In genomic region chr12:131245564-131246355, GRCh38 we compare ENCODE assay signal across 3 cellular contexts.
TF ChIP-seq lines count a peak whose summit lies in the region.

No MANE protein-coding gene starts in this region.

TF ChIP-seq in A549, 52 proteins besides CTCF, POLR2A, EP300 and RAD21 (continued from another document):
- TF ChIP-seq, protein P1, sequence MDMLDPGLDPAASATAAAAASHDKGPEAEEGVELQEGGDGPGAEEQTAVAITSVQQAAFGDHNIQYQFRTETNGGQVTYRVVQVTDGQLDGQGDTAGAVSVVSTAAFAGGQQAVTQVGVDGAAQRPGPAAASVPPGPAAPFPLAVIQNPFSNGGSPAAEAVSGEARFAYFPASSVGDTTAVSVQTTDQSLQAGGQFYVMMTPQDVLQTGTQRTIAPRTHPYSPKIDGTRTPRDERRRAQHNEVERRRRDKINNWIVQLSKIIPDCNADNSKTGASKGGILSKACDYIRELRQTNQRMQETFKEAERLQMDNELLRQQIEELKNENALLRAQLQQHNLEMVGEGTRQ (IDR thresholded peaks at IDR 0.05): peak; percentile 43; the same call in 1 of the 2 replicates

TF ChIP-seq in GM12878, 131 proteins besides CTCF, POLR2A, EP300 and RAD21 (continued from another document):
- TF ChIP-seq, protein P2, sequence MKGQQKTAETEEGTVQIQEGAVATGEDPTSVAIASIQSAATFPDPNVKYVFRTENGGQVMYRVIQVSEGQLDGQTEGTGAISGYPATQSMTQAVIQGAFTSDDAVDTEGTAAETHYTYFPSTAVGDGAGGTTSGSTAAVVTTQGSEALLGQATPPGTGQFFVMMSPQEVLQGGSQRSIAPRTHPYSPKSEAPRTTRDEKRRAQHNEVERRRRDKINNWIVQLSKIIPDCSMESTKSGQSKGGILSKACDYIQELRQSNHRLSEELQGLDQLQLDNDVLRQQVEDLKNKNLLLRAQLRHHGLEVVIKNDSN (IDR thresholded peaks at IDR 0.05; ENCODE audit: borderline replicate concordance, extremely low read length, insufficient read depth, low read depth, low read length): peak; percentile 17

TF ChIP-seq in HepG2, 621 proteins besides CTCF, POLR2A, EP300 and RAD21:
- TF ChIP-seq, protein P1 (IDR thresholded peaks at IDR 0.05; ENCODE audit: low read depth, low read length): peak; percentile 84
- TF ChIP-seq, protein P1 (CRISPR knock-in tag; IDR thresholded peaks at IDR 0.05; ENCODE audit: borderline replicate concordance): no peak
- TF ChIP-seq, protein P3, sequence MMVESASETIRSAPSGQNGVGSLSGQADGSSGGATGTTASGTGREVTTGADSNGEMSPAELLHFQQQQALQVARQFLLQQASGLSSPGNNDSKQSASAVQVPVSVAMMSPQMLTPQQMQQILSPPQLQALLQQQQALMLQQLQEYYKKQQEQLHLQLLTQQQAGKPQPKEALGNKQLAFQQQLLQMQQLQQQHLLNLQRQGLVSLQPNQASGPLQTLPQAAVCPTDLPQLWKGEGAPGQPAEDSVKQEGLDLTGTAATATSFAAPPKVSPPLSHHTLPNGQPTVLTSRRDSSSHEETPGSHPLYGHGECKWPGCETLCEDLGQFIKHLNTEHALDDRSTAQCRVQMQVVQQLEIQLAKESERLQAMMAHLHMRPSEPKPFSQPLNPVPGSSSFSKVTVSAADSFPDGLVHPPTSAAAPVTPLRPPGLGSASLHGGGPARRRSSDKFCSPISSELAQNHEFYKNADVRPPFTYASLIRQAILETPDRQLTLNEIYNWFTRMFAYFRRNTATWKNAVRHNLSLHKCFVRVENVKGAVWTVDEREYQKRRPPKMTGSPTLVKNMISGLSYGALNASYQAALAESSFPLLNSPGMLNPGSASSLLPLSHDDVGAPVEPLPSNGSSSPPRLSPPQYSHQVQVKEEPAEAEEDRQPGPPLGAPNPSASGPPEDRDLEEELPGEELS (CRISPR knock-in tag; IDR thresholded peaks at IDR 0.05): no peak
- peak; percentile 83; the same call in 1 of the 2 replicates for TF ChIP-seq RAD51 (IDR thresholded peaks at IDR 0.05; ENCODE audit: borderline replicate concordance)
